ENCODE assay signal across 24 cellular contexts in genomic region chr4:82811392-82811791, GRCh38.
"Had no signal": no experiment of that assay in that cellular context is flagged by ENCODE, and none has a peak within 500 bp of the region (broad histone marks: within the 10 kb centered on the region; RNA-seq: fewer than 3 reads in every experiment).

No MANE protein-coding gene starts in this region.

- H3K27me3 Mint-ChIP-seq: naive B cell; progenitor cell of endocrine pancreas; stimulated activated naive CD8-positive, alpha-beta T cell treated with anti-CD3 and anti-CD28 coated beads, Interleukin-15, Interleukin-2, amounts not matched to agents 100 ng/mL and 50 ng/mL, for 24 hours had no signal

- H3K27ac Mint-ChIP-seq: mesothelial cell of epicardium; naive B cell; natural killer cell; stimulated activated naive CD8-positive, alpha-beta T cell treated with anti-CD3 and anti-CD28 coated beads, Interleukin-15, Interleukin-2, amounts not matched to agents 100 ng/mL and 50 ng/mL, for 24 hours had no signal

- H3K36me3 ChIP-seq: neutrophil, ovary, right atrium auricular region, right lobe of liver, thoracic aorta, upper lobe of right lung had no signal

- H3K36me3 Mint-ChIP-seq: mesothelial cell of epicardium, naive B cell, natural killer cell had no signal

- H3K4me3 ChIP-seq: heart right ventricle, hepatocyte, lung, ovary, right atrium auricular region, right lobe of liver, smooth muscle cell, suprapubic skin, thoracic aorta, tibial artery, upper lobe of right lung had no signal

- H3K79me2 ChIP-seq: hepatocyte had no signal

- H3K4me3 Mint-ChIP-seq: mesothelial cell of epicardium; naive B cell; natural killer cell; stimulated activated naive CD8-positive, alpha-beta T cell treated with anti-CD3 and anti-CD28 coated beads, Interleukin-15, Interleukin-2, amounts not matched to agents 100 ng/mL and 50 ng/mL, for 24 hours had no signal

- FAIRE-seq: urothelium cell line had no signal

- H3K4me1 Mint-ChIP-seq: naive B cell had no signal

- DNase-seq: heart right ventricle; islet precursor cell; naive B cell; natural killer cell; occipital lobe; right lobe of liver; stimulated activated CD4-positive, alpha-beta T cell treated with anti-CD3 and anti-CD28 coated beads, Interleukin-2, amount 100 ng/mL, for 24 hours; stimulated activated CD4-positive, alpha-beta T cell treated with anti-CD3 and anti-CD28 coated beads, Interleukin-4, amount 100 ng/mL, for 1 hour; stimulated activated naive CD4-positive, alpha-beta T cell; tibial artery; trophoblast cell; upper lobe of right lung had no signal

- H2AFZ ChIP-seq: hepatocyte had no signal

- H3K9me3 ChIP-seq: heart right ventricle, neutrophil, ovary, right atrium auricular region, right lobe of liver, suprapubic skin, thoracic aorta, tibial artery, upper lobe of right lung had no signal

- ATAC-seq: natural killer cell had no signal

- H3K27me3 ChIP-seq: heart right ventricle, hepatocyte, neutrophil, ovary, right atrium auricular region, right lobe of liver, suprapubic skin, tibial artery, upper lobe of right lung had no signal

- H3K9me3 Mint-ChIP-seq: mesothelial cell of epicardium; natural killer cell; stimulated activated naive CD8-positive, alpha-beta T cell treated with anti-CD3 and anti-CD28 coated beads, Interleukin-15, Interleukin-2, amounts not matched to agents 100 ng/mL and 50 ng/mL, for 24 hours had no signal

- H3K27ac ChIP-seq: neutrophil, right atrium auricular region, suprapubic skin, thoracic aorta, upper lobe of right lung had no signal
